ENCODE assay signal across 10 cellular contexts in the genomic region with DNA sequence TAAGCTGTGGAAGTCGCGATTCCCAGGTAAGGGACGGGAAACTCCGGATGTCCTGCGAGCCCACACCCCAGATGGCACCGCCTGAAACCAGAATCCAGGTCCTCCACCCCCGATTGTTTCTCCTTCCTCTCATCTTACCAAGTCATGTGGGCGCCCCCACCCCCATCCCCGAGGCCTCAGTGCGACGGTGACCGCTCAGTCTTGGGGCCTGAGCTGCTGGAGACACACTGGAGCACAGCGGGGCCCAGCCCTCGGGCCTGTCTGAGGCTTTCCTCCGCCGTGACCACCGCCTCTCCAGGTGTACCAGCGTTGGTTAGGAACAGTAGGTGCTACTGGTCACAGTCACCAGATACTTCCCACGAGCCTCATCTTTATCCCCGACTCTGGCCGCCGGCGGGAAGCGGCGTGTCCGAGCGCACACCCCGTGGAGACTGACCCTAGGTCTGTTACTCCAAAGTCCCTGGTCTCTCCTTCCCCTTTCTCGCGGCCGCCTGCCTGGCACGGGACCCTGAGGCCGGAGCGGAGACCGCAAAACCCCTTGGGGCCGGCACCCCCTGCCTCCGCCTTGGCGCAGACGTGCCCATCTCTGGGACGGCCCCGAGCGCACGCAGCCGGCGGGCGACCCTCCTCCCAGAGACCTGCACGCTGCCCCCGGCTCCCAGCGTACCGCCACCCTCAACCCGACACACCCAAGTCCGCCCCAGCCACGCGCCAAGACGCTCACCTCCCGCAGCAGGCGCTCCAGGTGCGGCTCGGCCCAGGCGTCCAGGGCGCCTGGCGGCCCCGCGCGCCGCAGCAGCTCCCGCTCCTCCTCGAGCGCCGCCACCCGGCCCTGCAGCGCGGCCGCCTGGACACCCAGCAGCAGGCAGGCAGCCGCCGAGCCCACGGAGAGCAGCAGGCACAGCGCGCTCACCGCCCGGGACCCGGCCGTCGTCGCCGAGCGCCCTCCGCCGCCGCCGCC. TPM values are rescaled to one million over a fixed set of nuclear protein-coding genes. Genes with fewer than 3 reads are reported as not detected.
A peak's percentile ranks its signal among the peaks of the same experiment; 100 is the strongest.
DNase-seq lines count a peak whose midpoint lies in the region; ATAC-seq, FAIRE-seq and TF ChIP-seq lines count a peak whose summit lies in the region.
"Had no signal": no experiment of that assay in that cellular context is flagged by ENCODE, and none has a peak within 500 bp of the region (broad histone marks: within the 10 kb centered on the region; RNA-seq: fewer than 3 reads in every experiment).

No MANE protein-coding gene starts in this region.

- FAIRE-seq in GM12891 (lab: Jason Lieb, UNC), result no peak

- in situ Hi-C loops in G401 (cut with HindIII; ENCODE audit: low sequenced_read_pairs), result no loop called here

- peaks cover 0 to 2% of the 10 kb centered on the region in 2 donors for H3K9me3 ChIP-seq in left lung
- peaks cover 0 to 6% (median 0%) of the 10 kb centered on the region in 4 donors for H3K9me3 ChIP-seq in tibial nerve

- H3K36me3 ChIP-seq in left lung (no peaks in the 10 kb centered on the region), tibial nerve (peaks cover 0 to 8% (median 0%) of the 10 kb centered on the region in 3 donors)

- no peak for TF ChIP-seq EP300 in tibial nerve (IDR thresholded peaks at IDR 0.05)

- DNase-seq in GM12891 (ENCODE audit: insufficient read length, low spot score) (peak; percentile 43), NB4 (ENCODE audit: low read depth) (peak; percentile 77), left lung (peak in 1 of 2 donors; percentile 83), tibial nerve (ENCODE audit: low spot score in 2 of 2) (no peak), putamen (ENCODE audit: low spot score) (no peak), G401 (ENCODE audit: low spot score) (no peak), HT-29 (ENCODE audit: low spot score) (no peak)
- DNase-seq in central memory CD8-positive, alpha-beta T cell (ENCODE audit: low spot score in 2 of 2), result no peak

- H3K4me1 ChIP-seq in left lung, result peaks cover 5 to 23% of the 10 kb centered on the region in 2 donors
- peaks cover 0 to 54% (median 8%) of the 10 kb centered on the region in 4 donors for H3K4me1 ChIP-seq in tibial nerve

- 24 to 26% methylated on average over 42 of the region's 91 CpGs for WGBS in tibial nerve, 2 donors

- intact Hi-C loops in left lung (cut with DNase I), result loop anchor here in 1 of 2 donors (10.0 kb wide), 1 partner anchor 315 kb away; no protein-coding TSS in a partner anchor

- no peak for TF ChIP-seq POLR2A in GM12891 (IDR thresholded peaks at IDR 0.05; ENCODE audit: low read depth, low read length)
- no peak for TF ChIP-seq POLR2A in NB4 (IDR thresholded peaks at IDR 0.05; ENCODE audit: extremely low read depth, insufficient read length)
- TF ChIP-seq POLR2A in tibial nerve (IDR thresholded peaks at IDR 0.05), result no peak

- H3K4me1 Mint-ChIP-seq in central memory CD8-positive, alpha-beta T cell, result no peaks in the 10 kb centered on the region

- no peak for ATAC-seq in central memory CD8-positive, alpha-beta T cell (replicated peaks; ENCODE audit: extremely low read depth, poor library complexity, severe bottlenecking)
- peak; percentile 32 for ATAC-seq in left lung

- no peaks in the 10 kb centered on the region for H3K36me3 Mint-ChIP-seq in central memory CD8-positive, alpha-beta T cell (ENCODE audit: insufficient read depth)

- peaks cover 7% of the 10 kb centered on the region for H3K9me3 Mint-ChIP-seq in central memory CD8-positive, alpha-beta T cell

- TF ChIP-seq CTCF in NB4 (IDR thresholded peaks at IDR 0.05; ENCODE audit: low read depth, low read length) (no peak), left lung (IDR thresholded peaks at IDR 0.05) (no peak), tibial nerve (IDR thresholded peaks at IDR 0.05) (peak in 3 of 5 experiments; percentile 15 to 44 (median 36))

- no peak overlapping the region for H3K27ac Mint-ChIP-seq in central memory CD8-positive, alpha-beta T cell (ENCODE audit: low read depth)

- H3K27me3 Mint-ChIP-seq in central memory CD8-positive, alpha-beta T cell, result peaks cover 63% of the 10 kb centered on the region

- H3K27me3 ChIP-seq in left lung, result peaks cover 0 to 43% of the 10 kb centered on the region in 2 donors
- peaks cover 0 to 13% of the 10 kb centered on the region in 2 donors for H3K27me3 ChIP-seq in tibial nerve

- H3K4me3 Mint-ChIP-seq in central memory CD8-positive, alpha-beta T cell, result peak overlapping the region; percentile 67

- peak overlapping the region; percentile 75 for H3K4me3 ChIP-seq in NB4 (ENCODE audit: low read depth, low read length)
- peak overlapping the region; percentile 42 to 46 for H3K4me3 ChIP-seq in left lung
- peak overlapping the region; percentile 13 to 54 (median 30) for H3K4me3 ChIP-seq in tibial nerve

- H3K27ac ChIP-seq in left lung (no peak overlapping the region), tibial nerve (peak overlapping the region in 1 of 4 donors; percentile 50)

TF ChIP-seq in GM12891, 5 proteins besides CTCF, POLR2A, EP300 and RAD21:
- TF ChIP-seq TAF1 (IDR thresholded peaks at IDR 0.05; ENCODE audit: low read depth, low read length) (no peak), POU2F2 (IDR thresholded peaks at IDR 0.05; ENCODE audit: low read depth, low read length) (no peak), SPI1 (IDR thresholded peaks at IDR 0.05; ENCODE audit: low read depth, low read length) (no peak), PAX5 (IDR thresholded peaks at IDR 0.05; ENCODE audit: insufficient read depth, low read length, severe bottlenecking) (no peak), POLR2AphosphoS5 (IDR thresholded peaks at IDR 0.05; ENCODE audit: low read depth, low read length) (no peak)

RNA-seq across cellular contexts. Expression of gene COL23A1, which starts 0.7 kb away (rescaled TPM):
- 0.09 TPM for polyA plus RNA-seq in GM12891 (2012; ENCODE audit: low read depth, missing spikeins)
- total RNA-seq in left lung (1 to 10 TPM in 1 of 2 donors, under 1 TPM in 1; 0.52 to 1.6 TPM), tibial nerve (10 to 100 TPM in 3 of 4 donors, 1 to 10 TPM in 1; 7.9 to 20.4 (median 12.0) TPM)
- total RNA-seq in G401 (2014; rRNA removed; shearing (Covaris generic)), result 0.06 TPM in 1 of 2 replicates, not detected in the other
- total RNA-seq in HT-29 (2014; rRNA removed; shearing (Covaris generic)), result not detected in 2 replicates
- total RNA-seq: glomerular endothelial cell, LHCN-M2 had no signal

RNA-seq across cellular contexts. Expression of gene CLK4, which starts 37.4 kb away (rescaled TPM):
- 8.6 TPM for polyA plus RNA-seq in GM12891 (2012; ENCODE audit: low read depth, missing spikeins)
- total RNA-seq in left lung, result 10 to 100 TPM; 21.0 to 26.8 TPM
- total RNA-seq in tibial nerve, result 10 to 100 TPM; 40.2 to 77.8 (median 46.6) TPM
- total RNA-seq in G401 (2014; rRNA removed; shearing (Covaris generic)), result 5.2 and 9.8 TPM in 2 replicates
- total RNA-seq in HT-29 (2014; rRNA removed; shearing (Covaris generic)), result 10.1 and 12.0 TPM in 2 replicates

Comparison
In these comparisons a context has a peak if more than half of its experiments do, and no peak if none do; other contexts are left out.
1. DNase-seq: peak in GM12891 (single experiment) and NB4 (single experiment); none in central memory CD8-positive, alpha-beta T cell (0 of 2), tibial nerve (0 of 2), putamen (single experiment), G401 (single experiment) and HT-29 (single experiment).
2. CTCF ChIP-seq: peak in tibial nerve (3 of 5); none in NB4 (single experiment) and left lung (0 of 2).
3. Peak in every context shown above with its lines, with median percentiles within 50 percentile points of each other: H3K4me3 ChIP-seq.